ENCODE assay signal across 8 cellular contexts in the genomic region with DNA sequence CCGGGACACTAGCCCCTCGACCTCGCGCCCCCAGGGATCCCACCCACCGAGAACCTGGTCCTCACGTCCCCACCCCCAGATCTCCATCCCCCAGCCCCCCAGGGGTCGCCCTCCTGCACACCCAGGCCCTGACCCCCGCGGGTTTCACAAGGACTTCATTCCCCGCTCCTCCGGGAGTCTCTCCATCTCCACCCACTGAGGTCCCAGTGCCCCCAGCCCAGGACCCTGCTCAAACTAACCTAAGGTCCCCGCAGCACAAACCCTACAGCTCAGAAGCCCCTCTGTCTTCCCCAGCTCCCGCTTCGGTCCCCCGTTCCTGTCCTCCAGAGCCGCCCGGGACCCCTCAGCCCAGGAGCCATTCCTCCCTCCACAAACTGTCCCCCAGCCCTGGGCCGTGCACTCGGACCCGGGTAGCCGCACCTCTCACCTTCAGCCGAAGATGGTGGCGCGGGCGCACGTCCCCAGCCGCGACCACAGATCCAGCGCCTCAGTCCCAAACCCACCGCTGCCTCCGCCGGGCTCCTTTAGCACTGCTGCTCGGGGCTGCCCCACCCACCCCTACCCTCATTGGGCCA. TPM values are rescaled to one million over a fixed set of nuclear protein-coding genes. Genes with fewer than 3 reads are reported as not detected.
DNase-seq lines count a peak whose midpoint lies in the region; ATAC-seq, FAIRE-seq and TF ChIP-seq lines count a peak whose summit lies in the region.

A gene (minus strand): TSS at position 499 of the 575 bp plus-strand sequence. CDS start 7,479 bp downstream, outside the sequence.

- H3K9me3 ChIP-seq in adipocyte (ENCODE audit: control insufficient read depth, low read length) (no peaks in the 10 kb centered on the region), hepatocyte (ENCODE audit: low read depth) (no peaks in the 10 kb centered on the region), skeletal muscle tissue (ENCODE audit: control insufficient read depth in 3 of 3, low read length in 3 of 3) (no peaks in the 10 kb centered on the region)

- peaks cover 60% of the 10 kb centered on the region for H3K27me3 Mint-ChIP-seq in T-helper 1 cell treated with Interleukin-12 subunit alpha and Interleukin-12 subunit beta and Interleukin-4 antibody, amounts not matched to agents 30 μg/mL and 1 μg/mL, for 36 hours (ENCODE audit: low read depth)

- no peak for FAIRE-seq in D721Med (lab: Jason Lieb, UNC)

- H3K27ac Mint-ChIP-seq in T-helper 1 cell treated with Interleukin-12 subunit alpha and Interleukin-12 subunit beta and Interleukin-4 antibody, amounts not matched to agents 30 μg/mL and 1 μg/mL, for 36 hours, result peak within 1 kb of the TSS; percentile 76

- peak; percentile 19 for TF ChIP-seq CTCF in hepatocyte (IDR thresholded peaks at IDR 0.05; ENCODE audit: poor library complexity)
- TF ChIP-seq CTCF in D721Med (IDR thresholded peaks at IDR 0.05; ENCODE audit: insufficient read depth, missing control alignments), result no peak

- ATAC-seq in HG02678 (IDR thresholded peaks at IDR 0.05; ENCODE audit: unreplicated experiment) (no peak), HG02885 (IDR thresholded peaks at IDR 0.05; ENCODE audit: poor library complexity, unreplicated experiment) (no peak)

- H3K4me3 ChIP-seq in adipocyte (ENCODE audit: low read length), result peak within 1 kb of the TSS; percentile 94
- H3K4me3 ChIP-seq in hepatocyte, result peak within 1 kb of the TSS; percentile 95
- H3K4me3 ChIP-seq in skeletal muscle tissue (ENCODE audit: low read length in 3 of 3), result peak within 1 kb of the TSS; percentile 82 to 87 (median 84)

- H2AFZ ChIP-seq in hepatocyte, result peak within 1 kb of the TSS; percentile 74

- peaks cover 23% of the 10 kb centered on the region for H4K20me1 ChIP-seq in hepatocyte (ENCODE audit: insufficient read depth, poor library complexity, severe bottlenecking)

- DNase-seq in T-helper 1 cell, result no peak
- no peak for DNase-seq in adipocyte (ENCODE audit: low read depth)
- peak; percentile 38 for DNase-seq in hepatocyte (ENCODE audit: low spot score)
- DNase-seq in D721Med (ENCODE audit: insufficient read length, low spot score), result no peak

- H3K79me2 ChIP-seq in hepatocyte, result peaks cover 49% of the 10 kb centered on the region

- H3K27ac ChIP-seq in hepatocyte (peak within 1 kb of the TSS; percentile 92), skeletal muscle tissue (ENCODE audit: low read depth, low read length) (peak within 1 kb of the TSS; percentile 19)

- peak within 1 kb of the TSS; percentile 88 for H3K4me2 ChIP-seq in hepatocyte

- H3K9me2 ChIP-seq in hepatocyte (replicated peaks; ENCODE audit: insufficient read depth), result no peaks in the 10 kb centered on the region

- peaks cover 7% of the 10 kb centered on the region for H3K4me1 ChIP-seq in adipocyte (ENCODE audit: control insufficient read depth, insufficient read depth, low read length)
- H3K4me1 ChIP-seq in hepatocyte (ENCODE audit: insufficient read depth), result peaks cover 16% of the 10 kb centered on the region
- H3K4me1 ChIP-seq in skeletal muscle tissue (ENCODE audit: control insufficient read depth in 3 of 3, insufficient read depth in 3 of 3, low read length in 3 of 3), result peaks cover 6 to 8% (median 7%) of the 10 kb centered on the region in 3 donors

- peaks cover 6% of the 10 kb centered on the region for H3K4me1 Mint-ChIP-seq in T-helper 1 cell treated with Interleukin-12 subunit alpha and Interleukin-12 subunit beta and Interleukin-4 antibody, amounts not matched to agents 30 μg/mL and 1 μg/mL, for 36 hours (ENCODE audit: low read depth)

- H3K9me3 Mint-ChIP-seq in T-helper 1 cell treated with Interleukin-12 subunit alpha and Interleukin-12 subunit beta and Interleukin-4 antibody, amounts not matched to agents 30 μg/mL and 1 μg/mL, for 36 hours, result no peaks in the 10 kb centered on the region

- H3K36me3 Mint-ChIP-seq in T-helper 1 cell treated with Interleukin-12 subunit alpha and Interleukin-12 subunit beta and Interleukin-4 antibody, amounts not matched to agents 30 μg/mL and 1 μg/mL, for 36 hours (ENCODE audit: low read depth), result no peaks in the 10 kb centered on the region

- peak within 1 kb of the TSS; percentile 98 for H3K4me3 Mint-ChIP-seq in T-helper 1 cell treated with Interleukin-12 subunit alpha and Interleukin-12 subunit beta and Interleukin-4 antibody, amounts not matched to agents 30 μg/mL and 1 μg/mL, for 36 hours

- WGBS in hepatocyte (ENCODE audit: low lambda C conversion rate, missing lambda C conversion rate), result 0% methylated on average over 21 of the region's 33 CpGs

- H3K36me3 ChIP-seq in adipocyte (ENCODE audit: control insufficient read depth, insufficient read depth, low read length, severe bottlenecking) (no peaks in the 10 kb centered on the region), hepatocyte (replicated peaks; ENCODE audit: insufficient read depth, low read depth) (no peaks in the 10 kb centered on the region), skeletal muscle tissue (ENCODE audit: control insufficient read depth in 3 of 3, insufficient read depth in 3 of 3, low read length in 3 of 3) (no peaks in the 10 kb centered on the region)

- H3K9ac ChIP-seq in adipocyte (ENCODE audit: low read length) (peak within 1 kb of the TSS; percentile 89), skeletal muscle tissue (ENCODE audit: low read depth in 1 of 3, low read length in 3 of 3) (peak within 1 kb of the TSS; percentile 62 to 89 (median 81))

- no peaks in the 10 kb centered on the region for H3K27me3 ChIP-seq in adipocyte (replicated peaks; ENCODE audit: control insufficient read depth, insufficient read depth, low read length)
- H3K27me3 ChIP-seq in hepatocyte, result no peaks in the 10 kb centered on the region
- H3K27me3 ChIP-seq in skeletal muscle tissue (ENCODE audit: control insufficient read depth in 3 of 3, insufficient read depth in 3 of 3, low read length in 3 of 3), result peaks cover 0 to 9% (median 0%) of the 10 kb centered on the region in 3 donors

RNA-seq across cellular contexts. Expression of the gene that starts here (rescaled TPM):
- 72.0 and 75.6 TPM in 2 replicates for total RNA-seq in hepatocyte
- 87.8 and 104 TPM in 2 replicates for polyA plus RNA-seq in hepatocyte
- total RNA-seq in skeletal muscle tissue, result 72.0 TPM
